Comparison of ENCODE assay signal across 16 cellular contexts in genomic region chr9:134291452-134291881, GRCh38.
"Had no signal": no experiment of that assay in that cellular context is flagged by ENCODE, and none has a peak within 500 bp of the region (broad histone marks: within the 10 kb centered on the region; RNA-seq: fewer than 3 reads in every experiment).

No MANE protein-coding gene starts in this region.

- H3K4me1 ChIP-seq: pancreas had no signal

- ATAC-seq: activated CD8-positive, alpha-beta memory T cell treated with anti-CD3 and anti-CD28 coated beads, Interleukin-2, amount 10 ng/mL, durations not matched to agents 7 days and 5 days; esophagus mucosa; left lung; naive thymus-derived CD4-positive, alpha-beta T cell; pancreas had no signal

- H3K36me3 ChIP-seq: left lung, pancreas, spleen had no signal

- H3K4me2 ChIP-seq: hepatocyte had no signal

- H3K27ac ChIP-seq: hepatocyte, left lung, pancreas, spleen had no signal

- H3K27me3 ChIP-seq: hepatocyte, pancreas had no signal

- H3K4me3 ChIP-seq: hepatocyte, left lung, pancreas, spleen had no signal

- DNase-seq: activated CD4-positive, alpha-beta memory T cell treated with anti-CD3 and anti-CD28 coated beads, Interleukin-2, amount 10 ng/mL, durations not matched to agents 7 days and 5 days; activated CD4-positive, alpha-beta T cell treated with anti-CD3 and anti-CD28 coated beads for 48 hours; activated CD4-positive, CD25-positive, alpha-beta regulatory T cell; activated CD8-positive, alpha-beta memory T cell treated with anti-CD3 and anti-CD28 coated beads, Interleukin-2, amount 10 ng/mL, durations not matched to agents 7 days and 5 days; effector CD4-positive, alpha-beta T cell; mesenchymal stem cell; naive thymus-derived CD4-positive, alpha-beta T cell; stimulated activated CD8-positive, alpha-beta memory T cell treated with anti-CD3 and anti-CD28 coated beads, Interleukin-4, amount 100 ng/mL, for 48 hours; stimulated activated naive CD4-positive, alpha-beta T cell; T-helper 1 cell; T1000 had no signal

- H3K9me3 ChIP-seq: left lung, pancreas, spleen had no signal
